In genomic region chr18:36525913-36526312, GRCh38 we compare ENCODE assay signal across 25 cellular contexts.
DNase-seq lines count a peak whose midpoint lies in the region; ATAC-seq, FAIRE-seq and TF ChIP-seq lines count a peak whose summit lies in the region.
"Had no signal": no experiment of that assay in that cellular context is flagged by ENCODE, and none has a peak within 500 bp of the region (broad histone marks: within the 10 kb centered on the region; RNA-seq: fewer than 3 reads in every experiment).

No MANE protein-coding gene starts in this region.

- H3K9me2 ChIP-seq in PC-3 (replicated peaks; ENCODE audit: low read length) = no peaks in the 10 kb centered on the region

- peak; percentile 48 for ATAC-seq in PC-3
- ATAC-seq in HG02763 (IDR thresholded peaks at IDR 0.05; ENCODE audit: unreplicated experiment) = no peak
- ATAC-seq: A549; CD8-positive, alpha-beta T cell; GM12878 had no signal

- H3K36me3 ChIP-seq in PC-3 (ENCODE audit: low read depth, low read length) = no peaks in the 10 kb centered on the region
- H3K36me3 ChIP-seq: BLaER1 treated with 17β-estradiol and CSF1 and Interleukin-3, amounts not matched to agents 10 nM and 100 nM had no signal

- no peaks in the 10 kb centered on the region for H3F3A ChIP-seq in PC-3 (ENCODE audit: low read length, unreplicated experiment)

- BruUV-seq in PC-3 (replicated peaks; lab: Mats Ljungman, UMichigan) = no TSS peak

- H2AFZ ChIP-seq in PC-3 (ENCODE audit: low read length) = no peak overlapping the region

- H3K4me3 ChIP-seq in PC-3 (ENCODE audit: low read length) (no peak overlapping the region), fibroblast of mammary gland (ENCODE audit: control insufficient read depth, low read depth, low read length) (no peak overlapping the region)
- H3K4me3 ChIP-seq: A549; BLaER1 treated with 17β-estradiol and CSF1 and Interleukin-3, amounts not matched to agents 10 nM and 100 nM; GM12878 had no signal

- H3K9me3 ChIP-seq in PC-3 (ENCODE audit: low read length) = no peaks in the 10 kb centered on the region
- H3K9me3 ChIP-seq: A549; BLaER1 treated with 17β-estradiol and CSF1 and Interleukin-3, amounts not matched to agents 10 nM and 100 nM; Caco-2 had no signal

- FAIRE-seq in D721Med (lab: Jason Lieb, UNC) = peak; percentile 64
- FAIRE-seq: A549, GM12878, GM12892, GM18507 had no signal

- TF ChIP-seq CTCF in D721Med (IDR thresholded peaks at IDR 0.05; ENCODE audit: insufficient read depth, missing control alignments) (no peak), PC-3 (conservative IDR thresholded peaks at IDR 0.05; ENCODE audit: low read depth, low read length) (no peak), fibroblast of mammary gland (conservative IDR thresholded peaks at IDR 0.05; ENCODE audit: control insufficient read depth, insufficient read depth, low read depth, low read length) (no peak)

- no peaks in the 10 kb centered on the region for H4K20me1 ChIP-seq in PC-3 (ENCODE audit: low read length)
- H4K20me1 ChIP-seq: BLaER1 treated with 17β-estradiol and CSF1 and Interleukin-3, amounts not matched to agents 10 nM and 100 nM had no signal

- intact Hi-C loops in PC-3 (cut with micrococcal nuclease) = no loop called here

- CTCF ChIA-PET in PC-3 (lab: Charles Lee) = no interaction called here

- no peak overlapping the region for H3K4me2 ChIP-seq in PC-3 (ENCODE audit: low read length)
- H3K4me2 ChIP-seq: A549; BLaER1 treated with 17β-estradiol and CSF1 and Interleukin-3, amounts not matched to agents 10 nM and 100 nM had no signal

- DNase-seq in D721Med (ENCODE audit: insufficient read length, low spot score) (no peak), PC-3 (peak; percentile 47), fibroblast of mammary gland (ENCODE audit: low read depth) (peak; percentile 12), HPDE6-E6E7 (ENCODE audit: extremely low spot score) (no peak), germinal center (ENCODE audit: low spot score) (no peak)
- DNase-seq: AML-193; Caco-2; Calu3; CD4-positive, alpha-beta T cell; CD8-positive, alpha-beta T cell; DMS 273 treated with DMSO at 0.1 percent for 48 hours; DMS153; DMS53; DMS79; DND-41; EL; GDM1 had no signal

- H3K4me1 ChIP-seq in PC-3 (ENCODE audit: insufficient read depth, low read length) = peaks cover 25% of the 10 kb centered on the region
- H3K4me1 ChIP-seq: Caco-2 had no signal

- H3K27me3 ChIP-seq in PC-3 (ENCODE audit: low read length) = no peaks in the 10 kb centered on the region
- H3K27me3 ChIP-seq: BLaER1 treated with 17β-estradiol and CSF1 and Interleukin-3, amounts not matched to agents 10 nM and 100 nM had no signal

- POLR2A ChIA-PET in PC-3 (lab: Charles Lee; ENCODE audit: unreplicated experiment) = interaction anchor here (0.6 kb wide), 1 partner anchor 18 kb away, joined by 3 read pairs; no protein-coding TSS in a partner anchor

- H3K9ac ChIP-seq in PC-3 (ENCODE audit: low read length) = no peak overlapping the region
- H3K9ac ChIP-seq: BLaER1 treated with 17β-estradiol and CSF1 and Interleukin-3, amounts not matched to agents 10 nM and 100 nM had no signal

- no peaks in the 10 kb centered on the region for H3K79me2 ChIP-seq in PC-3 (ENCODE audit: low read length)

- peak overlapping the region; percentile 70 for H3K27ac ChIP-seq in PC-3 (ENCODE audit: low read length)
- H3K27ac ChIP-seq: 22Rv1; A549; BLaER1 treated with 17β-estradiol and CSF1 and Interleukin-3, amounts not matched to agents 10 nM and 100 nM; C4-2B had no signal

Comparison
In these comparisons a context has a peak if more than half of its experiments do, and no peak if none do; other contexts are left out.
1. DNase-seq: peak in PC-3 (single experiment) and fibroblast of mammary gland (single experiment); none in D721Med (single experiment), HPDE6-E6E7 (single experiment) and germinal center (single experiment).